ENCODE assay signal across 8 cellular contexts in genomic region chr2:203718087-203718486, GRCh38. TPM values are rescaled to one million over a fixed set of nuclear protein-coding genes. Genes with fewer than 3 reads are reported as not detected.
A peak's percentile ranks its signal among the peaks of the same experiment; 100 is the strongest.
DNase-seq lines count a peak whose midpoint lies in the region; ATAC-seq and TF ChIP-seq lines count a peak whose summit lies in the region.

No MANE protein-coding gene starts in this region.

- no peak for TF ChIP-seq POLR2A in gastrocnemius medialis (IDR thresholded peaks at IDR 0.05)

- TF ChIP-seq CTCF in choroid plexus epithelial cell (conservative IDR thresholded peaks at IDR 0.05; ENCODE audit: low read depth, low read length) (no peak), GM13977 (IDR thresholded peaks at IDR 0.05; ENCODE audit: extremely low read depth, insufficient read depth, missing control alignments) (no peak), gastrocnemius medialis (IDR thresholded peaks at IDR 0.05 in 4 of 5, conservative IDR thresholded peaks at IDR 0.05 in 1 of 5) (no peak)

- H3K4me1 ChIP-seq in gastrocnemius medialis: no peaks in the 10 kb centered on the region

- H3K4me3 ChIP-seq in choroid plexus epithelial cell (ENCODE audit: low read depth, low read length): no peak overlapping the region
- H3K4me3 ChIP-seq in gastrocnemius medialis: no peak overlapping the region

- in situ Hi-C loops in GM13977 (cut with MboI; ENCODE audit: low pct_unique_long_range_greater_than_20kb, low sequenced_read_pairs, unreplicated experiment) (no loop called here), gastrocnemius medialis (cut with MboI; ENCODE audit: low sequenced_read_pairs in 4 of 4) (no loop called here)

- H3K27ac ChIP-seq in gastrocnemius medialis: no peak overlapping the region

- H3K36me3 ChIP-seq in gastrocnemius medialis: no peaks in the 10 kb centered on the region

- no peaks in the 10 kb centered on the region for H3K9me3 ChIP-seq in gastrocnemius medialis

- DNase-seq in OCI-M1 (lab: John Stamatoyannopoulos, UW): peak; percentile 97
- peak; percentile 60 for DNase-seq in choroid plexus epithelial cell (ENCODE audit: low read depth)
- no peak for DNase-seq in GM13977 (ENCODE audit: low spot score)
- no peak for DNase-seq in DMS 273 treated with DMSO at 0.1 percent for 48 hours (lab: John Stamatoyannopoulos, UW)
- DNase-seq in gastrocnemius medialis: no peak
- no peak for DNase-seq in SIG-M5 (lab: John Stamatoyannopoulos, UW)

- peak; percentile 84 for ATAC-seq in GM18519 (IDR thresholded peaks at IDR 0.05; ENCODE audit: low FRiP score, unreplicated experiment)
- ATAC-seq in HG02588 (IDR thresholded peaks at IDR 0.05; ENCODE audit: unreplicated experiment): peak; percentile 95
- no peak for ATAC-seq in gastrocnemius medialis

- intact Hi-C loops in gastrocnemius medialis (cut with DNase I; ENCODE audit: low total_unique reads): no loop called here

- H3K27me3 ChIP-seq in gastrocnemius medialis: no peaks in the 10 kb centered on the region

RNA-seq across cellular contexts. Expression of gene CD28, which starts 11.6 kb away (rescaled TPM):
- under 1 TPM in 3 of 4 donors, not detected in 1; 0.07 to 0.31 (median 0.09) TPM for total RNA-seq in gastrocnemius medialis

Comparison
In these comparisons a context has a peak if more than half of its experiments do, and no peak if none do; other contexts are left out.
1. ATAC-seq: peak in GM18519 (single experiment) and HG02588 (single experiment); none in gastrocnemius medialis (0 of 2).
2. DNase-seq: peak in OCI-M1 (single experiment) and choroid plexus epithelial cell (single experiment); none in GM13977 (single experiment), DMS 273 treated with DMSO at 0.1 percent for 48 hours (single experiment), gastrocnemius medialis (0 of 2) and SIG-M5 (single experiment).